26 cellular contexts compared by ENCODE assay signal in the genomic region with DNA sequence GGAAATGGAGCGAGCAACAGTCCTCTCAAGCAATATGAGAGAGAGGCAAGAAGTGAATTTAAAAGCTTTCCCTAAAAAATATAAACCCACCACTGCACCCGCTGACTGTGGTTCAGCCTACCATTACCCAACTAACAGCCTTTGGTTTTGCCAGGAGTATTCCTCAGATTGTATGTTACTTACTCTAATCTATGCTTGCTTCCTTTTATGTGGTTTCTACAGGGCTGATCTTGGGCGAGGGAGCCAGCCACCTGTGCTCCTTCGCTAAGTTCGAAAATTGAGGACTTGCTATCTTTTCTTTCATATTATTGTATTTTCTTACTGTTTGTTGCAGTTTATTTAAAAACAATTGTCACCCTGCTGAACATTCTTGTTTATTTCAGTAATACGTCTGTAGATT.
"Had no signal": no experiment of that assay in that cellular context is flagged by ENCODE, and none has a peak within 500 bp of the region (broad histone marks: within the 10 kb centered on the region; RNA-seq: fewer than 3 reads in every experiment).

No MANE protein-coding gene starts in this region.

- DNase-seq: stimulated activated CD4-positive, alpha-beta T cell treated with anti-CD3 and anti-CD28 coated beads, Interleukin-2, amount 100 ng/mL, for 48 hours; stimulated activated CD4-positive, alpha-beta T cell treated with anti-CD3 and anti-CD28 coated beads, Interleukin-4, amount 100 ng/mL, for 1 hour; stimulated activated CD4-positive, alpha-beta T cell treated with anti-CD3 and anti-CD28 coated beads, Interleukin-4, amount 100 ng/mL, for 24 hours; stimulated activated CD4-positive, alpha-beta T cell treated with anti-CD3 and anti-CD28 coated beads, Interleukin-4, amount 100 ng/mL, for 4 hours; stimulated activated CD8-positive, alpha-beta memory T cell treated with anti-CD3 and anti-CD28 coated beads, Interleukin-4, amount 100 ng/mL, for 48 hours; stimulated activated naive B cell treated with anti-CD40 and anti-IgM and Interleukin-4, amounts not matched to agents 10 μg/mL and 1 μg/mL and 100 μg/mL, for 72 hours; stimulated activated naive CD4-positive, alpha-beta T cell; stimulated activated naive CD4-positive, alpha-beta T cell treated with Interleukin-2 at 50 U/mL for 16 hours; stimulated activated naive CD8-positive, alpha-beta T cell treated with anti-CD3 and anti-CD28 coated beads, Interleukin-15, amount 100 ng/mL, for 72 hours; stimulated activated naive CD8-positive, alpha-beta T cell treated with anti-CD3 and anti-CD28 coated beads, Interleukin-15, Interleukin-2, amounts not matched to agents 100 U/mL and 50 U/mL, for 24 hours; stomach; substantia nigra; testis; tibial artery; transverse colon; trophoblast cell; upper lobe of left lung; upper lobe of right lung; uterus had no signal

- ATAC-seq: stimulated activated effector memory CD8-positive, alpha-beta T cell treated with anti-CD3 and anti-CD28 coated beads, Interleukin-12 subunit alpha, Interleukin-12 subunit beta, amount 100 ng/mL, for 72 hours; stimulated activated memory B cell treated with anti-CD40 and anti-IgM and Interleukin-4, amounts not matched to agents 10 μg/mL and 1 μg/mL and 100 μg/mL, for 72 hours; stimulated activated naive B cell treated with anti-CD40 and anti-IgM and Interleukin-4, amounts not matched to agents 10 μg/mL and 1 μg/mL and 100 μg/mL, for 72 hours; stimulated activated naive CD8-positive, alpha-beta T cell treated with anti-CD3 and anti-CD28 coated beads, Interleukin-15, amount 100 ng/mL, for 72 hours; stimulated activated naive CD8-positive, alpha-beta T cell treated with anti-CD3 and anti-CD28 coated beads, Interleukin-15, Interleukin-2, amounts not matched to agents 100 U/mL and 50 U/mL, for 24 hours; upper lobe of right lung had no signal

- H3K27me3 ChIP-seq: stomach, suprapubic skin, testis, thyroid gland, tibial artery, tibial nerve, transverse colon, upper lobe of left lung, upper lobe of right lung, uterus, vagina had no signal

- H3K4me1 ChIP-seq: stomach, suprapubic skin, testis, thyroid gland, tibial artery, tibial nerve, transverse colon, upper lobe of left lung, upper lobe of right lung, uterus, vagina had no signal

- H3K36me3 ChIP-seq: stomach, suprapubic skin, thoracic aorta, thyroid gland, tibial artery, tibial nerve, transverse colon, upper lobe of left lung, upper lobe of right lung, uterus, vagina had no signal

- H3K27ac ChIP-seq: stomach, suprapubic skin, testis, thoracic aorta, thyroid gland, tibial artery, tibial nerve, transverse colon, upper lobe of left lung, upper lobe of right lung, uterus, vagina had no signal

- H3K9me3 ChIP-seq: stomach, suprapubic skin, testis, thoracic aorta, thyroid gland, tibial nerve, transverse colon, upper lobe of left lung, upper lobe of right lung, uterus had no signal

- H3K4me3 ChIP-seq: stomach, suprapubic skin, testis, thoracic aorta, thyroid gland, tibial artery, tibial nerve, transverse colon, upper lobe of left lung, upper lobe of right lung, uterus, vagina had no signal
